ENCODE assay signal across 28 cellular contexts in the genomic region with DNA sequence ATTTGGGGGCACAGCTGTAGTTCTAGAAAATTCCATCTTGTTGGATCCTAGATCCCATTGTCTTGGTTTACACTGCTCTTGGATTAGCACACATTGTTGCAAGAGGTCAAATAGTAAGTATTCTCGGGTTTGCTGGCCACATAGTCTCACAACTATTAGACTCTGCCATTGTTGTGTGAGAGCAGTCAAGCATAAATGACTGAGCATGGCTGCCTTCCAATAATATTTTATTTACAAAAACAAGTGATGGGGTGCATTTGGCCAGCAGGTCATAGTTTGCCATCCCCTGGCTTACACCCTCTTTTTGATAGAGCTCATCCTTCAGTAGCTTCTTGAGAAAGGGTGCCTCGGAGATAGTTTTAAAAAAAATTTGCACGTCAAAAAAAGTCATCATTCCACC.
"Had no signal": no experiment of that assay in that cellular context is flagged by ENCODE, and none has a peak within 500 bp of the region (broad histone marks: within the 10 kb centered on the region; RNA-seq: fewer than 3 reads in every experiment).

No MANE protein-coding gene starts in this region.

- H3K27ac Mint-ChIP-seq: activated CD4-positive, alpha-beta T cell treated with anti-CD3 and anti-CD28 coated beads, Interleukin-2, amount 10 ng/mL, durations not matched to agents 24 days and 14 days; activated CD8-positive, alpha-beta T cell treated with anti-CD3 and anti-CD28 coated beads for 36 hours; activated naive CD8-positive, alpha-beta T cell treated with anti-CD3 and anti-CD28 coated beads for 36 hours; activated T-cell treated with anti-CD3 and anti-CD28 coated beads, Interleukin-2, amount 50 U/mL, for 72 hours; activated T-helper 17 cell treated with anti-CD3 and anti-CD28 coated beads, Interleukin-2, amount 50 U/mL, for 72 hours had no signal

- H3K36me3 Mint-ChIP-seq: activated naive CD8-positive, alpha-beta T cell treated with anti-CD3 and anti-CD28 coated beads for 36 hours had no signal

- H3K4me1 Mint-ChIP-seq: activated CD4-positive, alpha-beta T cell treated with anti-CD3 and anti-CD28 coated beads, Interleukin-2, amount 10 ng/mL, durations not matched to agents 24 days and 14 days; activated naive CD8-positive, alpha-beta T cell treated with anti-CD3 and anti-CD28 coated beads for 36 hours; activated T-helper 17 cell treated with anti-CD3 and anti-CD28 coated beads, Interleukin-2, amount 50 U/mL, for 72 hours; central memory CD8-positive, alpha-beta T cell had no signal

- H3K4me2 ChIP-seq: PC-9 had no signal

- H3K36me3 ChIP-seq: brain microvascular endothelial cell, colonic mucosa, WERI-Rb-1 had no signal

- H2AFZ ChIP-seq: PC-9 had no signal

- H3K4me1 ChIP-seq: colonic mucosa had no signal

- H3K27ac ChIP-seq: brain microvascular endothelial cell, colonic mucosa, PC-9, RWPE1, WERI-Rb-1 had no signal

- DNase-seq: activated CD4-positive, alpha-beta T cell treated with anti-CD3 and anti-CD28 coated beads, Interleukin-2, amount 10 ng/mL, durations not matched to agents 24 days and 14 days; activated CD4-positive, alpha-beta T cell treated with anti-CD3 and anti-CD28 coated beads, Interleukin-2, amount 50 U/mL, for 4 hours; activated CD8-positive, alpha-beta T cell treated with anti-CD3 and anti-CD28 coated beads for 36 hours; activated effector memory CD4-positive, alpha-beta T cell treated with anti-CD3 and anti-CD28 coated beads, Interleukin-2, amount 50 U/mL, for 16 hours; activated naive CD4-positive, alpha-beta T cell; activated naive CD4-positive, alpha-beta T cell treated with anti-CD3 and anti-CD28 coated beads, Interleukin-2, amount 50 U/mL, for 16 hours; activated naive CD8-positive, alpha-beta T cell treated with anti-CD3 and anti-CD28 coated beads for 36 hours; activated T-cell treated with anti-CD3 and anti-CD28 coated beads, Interleukin-2, amount 50 U/mL, for 1 hour; activated T-cell treated with anti-CD3 and anti-CD28 coated beads, Interleukin-2, amount 50 U/mL, for 72 hours; amniotic stem cell; aorta; brain microvascular endothelial cell; colonic mucosa; NCI-H1092 treated with DMSO at 0.1 percent for 48 hours; NCI-H1436; NCI-H1694; NCI-H1930; NCI-H2081 treated with DMSO at 0.1 percent for 48 hours; NCI-H226; NCI-H446 treated with DMSO at 0.1 percent for 48 hours; NCI-H524 treated with DMSO at 0.1 percent for 48 hours; T1000; WERI-Rb-1 had no signal

- H3K4me3 Mint-ChIP-seq: activated CD4-positive, alpha-beta T cell treated with anti-CD3 and anti-CD28 coated beads, Interleukin-2, amount 10 ng/mL, durations not matched to agents 24 days and 14 days; activated CD8-positive, alpha-beta T cell treated with anti-CD3 and anti-CD28 coated beads for 36 hours; activated naive CD8-positive, alpha-beta T cell treated with anti-CD3 and anti-CD28 coated beads for 36 hours; activated T-cell treated with anti-CD3 and anti-CD28 coated beads, Interleukin-2, amount 50 U/mL, for 72 hours; activated T-helper 17 cell treated with anti-CD3 and anti-CD28 coated beads, Interleukin-2, amount 50 U/mL, for 72 hours; central memory CD8-positive, alpha-beta T cell had no signal

- H3K27me3 ChIP-seq: colonic mucosa had no signal

- ATAC-seq: activated CD8-positive, alpha-beta T cell treated with anti-CD3 and anti-CD28 coated beads for 36 hours; activated T-cell treated with anti-CD3 and anti-CD28 coated beads, Interleukin-2, amount 50 U/mL, for 72 hours; activated T-helper 17 cell treated with anti-CD3 and anti-CD28 coated beads, Interleukin-2, amount 50 U/mL, for 72 hours; Right ventricle myocardium inferior had no signal

- H3K4me3 ChIP-seq: colonic mucosa, PC-9 had no signal

- H3K9me3 Mint-ChIP-seq: activated CD4-positive, alpha-beta T cell treated with anti-CD3 and anti-CD28 coated beads, Interleukin-2, amount 10 ng/mL, durations not matched to agents 24 days and 14 days; activated CD8-positive, alpha-beta T cell treated with anti-CD3 and anti-CD28 coated beads for 36 hours; activated T-helper 17 cell treated with anti-CD3 and anti-CD28 coated beads, Interleukin-2, amount 50 U/mL, for 72 hours had no signal

- H3K9me3 ChIP-seq: colonic mucosa had no signal
